ENCODE assay signal across 8 cellular contexts in the genomic region with DNA sequence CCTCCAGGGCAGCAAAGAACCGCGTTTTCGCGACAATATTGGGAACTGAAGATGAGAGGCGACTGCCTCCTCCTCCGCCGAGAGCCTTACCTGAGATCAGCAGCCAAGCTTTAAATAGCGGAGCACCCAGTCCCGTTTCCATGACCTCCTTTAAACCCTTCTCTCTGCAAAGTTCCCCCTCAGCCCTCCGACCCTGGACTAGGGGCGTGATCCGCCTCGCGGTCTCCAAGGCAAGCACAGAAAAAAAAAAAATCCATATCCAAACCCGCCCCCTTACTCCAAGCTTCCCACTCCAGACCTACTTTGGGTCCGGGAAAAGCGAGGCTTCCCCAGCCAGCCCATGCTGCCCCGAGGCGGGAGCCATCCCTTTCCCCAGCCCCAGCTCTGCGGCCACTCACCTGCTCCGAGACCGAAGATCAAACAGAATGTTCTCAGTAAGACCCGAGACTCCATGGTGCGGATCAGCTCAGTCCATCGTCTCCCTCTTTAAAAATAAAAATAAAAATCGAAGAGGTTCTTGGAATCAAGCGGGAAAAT. TPM values are rescaled to one million over a fixed set of nuclear protein-coding genes. Genes with fewer than 3 reads are reported as not detected.
DNase-seq lines count a peak whose midpoint lies in the region; ATAC-seq and TF ChIP-seq lines count a peak whose summit lies in the region.

No MANE protein-coding gene starts in this region.

- peaks cover 12% of the 10 kb centered on the region for H3K27me3 ChIP-seq in colonic mucosa
- H3K27me3 ChIP-seq in mucosa of rectum (ENCODE audit: control insufficient read depth in 2 of 2, insufficient read depth in 2 of 2, low read length in 2 of 2), result peaks cover 27 to 40% of the 10 kb centered on the region in 2 donors

- H3K36me3 ChIP-seq in colonic mucosa, result no peaks in the 10 kb centered on the region
- H3K36me3 ChIP-seq in mucosa of rectum (ENCODE audit: control insufficient read depth in 2 of 2, insufficient read depth in 2 of 2, low read length in 2 of 2), result no peaks in the 10 kb centered on the region
- H3K36me3 ChIP-seq in urinary bladder (ENCODE audit: insufficient read depth), result no peaks in the 10 kb centered on the region

- ATAC-seq in GM21529 (IDR thresholded peaks at IDR 0.05; ENCODE audit: unreplicated experiment) (peak; percentile 25), SK-N-SH treated with all-trans-retinoic acid at 6 μM for 48 hours (peak; percentile 36), HG03460 (IDR thresholded peaks at IDR 0.05; ENCODE audit: unreplicated experiment) (no peak), HG02623 (IDR thresholded peaks at IDR 0.05; ENCODE audit: unreplicated experiment) (no peak)

- peaks cover 5% of the 10 kb centered on the region for H3K4me1 ChIP-seq in colonic mucosa
- peaks cover 9 to 17% of the 10 kb centered on the region in 2 donors for H3K4me1 ChIP-seq in mucosa of rectum (ENCODE audit: control insufficient read depth in 2 of 2, insufficient read depth in 2 of 2, low read length in 2 of 2)
- H3K4me1 ChIP-seq in urinary bladder (ENCODE audit: insufficient read depth), result no peaks in the 10 kb centered on the region

- no peak for DNase-seq in AG10803 (ENCODE audit: low read depth)
- no peak for DNase-seq in colonic mucosa

- H3K27ac ChIP-seq in colonic mucosa (no peak overlapping the region), mucosa of rectum (ENCODE audit: low read depth in 2 of 2, low read length in 2 of 2) (no peak overlapping the region), urinary bladder (ENCODE audit: low read depth) (no peak overlapping the region)

- H3K9me3 ChIP-seq in colonic mucosa (no peaks in the 10 kb centered on the region), mucosa of rectum (ENCODE audit: control insufficient read depth in 2 of 2, low read length in 2 of 2) (no peaks in the 10 kb centered on the region)

- under 1% methylated on average over 27 of the region's 27 CpGs for WGBS in urinary bladder

- H3K4me3 ChIP-seq in AG10803 (ENCODE audit: low read length), result peak overlapping the region; percentile 53
- H3K4me3 ChIP-seq in colonic mucosa, result peak overlapping the region; percentile 46
- H3K4me3 ChIP-seq in mucosa of rectum (ENCODE audit: low read length in 2 of 2), result peak overlapping the region; percentile 39 to 56
- peak overlapping the region; percentile 56 for H3K4me3 ChIP-seq in urinary bladder (ENCODE audit: low read depth, low read length)

- intact Hi-C loops in colonic mucosa (cut with DNase I), result no loop called here

- no peak for TF ChIP-seq CTCF in AG10803 (conservative IDR thresholded peaks at IDR 0.05; ENCODE audit: low read length)
- no peak for TF ChIP-seq CTCF in colonic mucosa (IDR thresholded peaks at IDR 0.05)

- H3K9ac ChIP-seq in colonic mucosa (ENCODE audit: low read depth in 2 of 2, low read length in 2 of 2), result no peak overlapping the region
- no peak overlapping the region for H3K9ac ChIP-seq in mucosa of rectum (ENCODE audit: low read depth in 1 of 2, low read length in 2 of 2)

TF ChIP-seq in SK-N-SH treated with all-trans-retinoic acid at 6 μM for 48 hours, 23 proteins besides CTCF, POLR2A, EP300 and RAD21:
- no peak for TF ChIP-seq ZNF8 (CRISPR knock-in tag; IDR thresholded peaks at IDR 0.05)
- no peak for TF ChIP-seq RARB (CRISPR knock-in tag; IDR thresholded peaks at IDR 0.05)
- no peak for TF ChIP-seq CSRNP3 (CRISPR knock-in tag; IDR thresholded peaks at IDR 0.05)
- TF ChIP-seq, protein P1, sequence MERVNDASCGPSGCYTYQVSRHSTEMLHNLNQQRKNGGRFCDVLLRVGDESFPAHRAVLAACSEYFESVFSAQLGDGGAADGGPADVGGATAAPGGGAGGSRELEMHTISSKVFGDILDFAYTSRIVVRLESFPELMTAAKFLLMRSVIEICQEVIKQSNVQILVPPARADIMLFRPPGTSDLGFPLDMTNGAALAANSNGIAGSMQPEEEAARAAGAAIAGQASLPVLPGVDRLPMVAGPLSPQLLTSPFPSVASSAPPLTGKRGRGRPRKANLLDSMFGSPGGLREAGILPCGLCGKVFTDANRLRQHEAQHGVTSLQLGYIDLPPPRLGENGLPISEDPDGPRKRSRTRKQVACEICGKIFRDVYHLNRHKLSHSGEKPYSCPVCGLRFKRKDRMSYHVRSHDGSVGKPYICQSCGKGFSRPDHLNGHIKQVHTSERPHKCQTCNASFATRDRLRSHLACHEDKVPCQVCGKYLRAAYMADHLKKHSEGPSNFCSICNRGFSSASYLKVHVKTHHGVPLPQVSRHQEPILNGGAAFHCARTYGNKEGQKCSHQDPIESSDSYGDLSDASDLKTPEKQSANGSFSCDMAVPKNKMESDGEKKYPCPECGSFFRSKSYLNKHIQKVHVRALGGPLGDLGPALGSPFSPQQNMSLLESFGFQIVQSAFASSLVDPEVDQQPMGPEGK (CRISPR knock-in tag; IDR thresholded peaks at IDR 0.05; ENCODE audit: borderline replicate concordance), result no peak
- TF ChIP-seq ZFP3 (CRISPR knock-in tag; IDR thresholded peaks at IDR 0.05), result no peak
- TF ChIP-seq GLIS3 (CRISPR knock-in tag; IDR thresholded peaks at IDR 0.05), result no peak
- TF ChIP-seq ESRRG (CRISPR knock-in tag; IDR thresholded peaks at IDR 0.05), result no peak
- no peak for TF ChIP-seq ZNF70 (CRISPR knock-in tag; IDR thresholded peaks at IDR 0.05)
- TF ChIP-seq BACH2 (CRISPR knock-in tag; IDR thresholded peaks at IDR 0.05; ENCODE audit: borderline replicate concordance), result no peak
- TF ChIP-seq ZC3H10 (CRISPR knock-in tag; IDR thresholded peaks at IDR 0.05), result no peak
- no peak for TF ChIP-seq POU6F1 (CRISPR knock-in tag; IDR thresholded peaks at IDR 0.05; ENCODE audit: borderline replicate concordance, low read depth)

RNA-seq across cellular contexts. Expression of gene NELL2, which starts 0.6 kb away (rescaled TPM):
- 1 to 10 TPM; 2.1 to 3.0 TPM for total RNA-seq in colonic mucosa
- total RNA-seq in urinary bladder, result 28.1 TPM
- polyA plus RNA-seq in urinary bladder, result 21.7 TPM

Comparison
In these comparisons a context has a peak if more than half of its experiments do, and no peak if none do; other contexts are left out.
1. ATAC-seq: peak in GM21529 (single experiment) and SK-N-SH treated with all-trans-retinoic acid at 6 μM for 48 hours (single experiment); none in HG03460 (single experiment) and HG02623 (single experiment).
2. Peak in every context shown above with its lines, with median percentiles within 50 percentile points of each other: H3K4me3 ChIP-seq.